ENCODE assay signal across 18 cellular contexts in genomic region chr1:20442920-20443625, GRCh38. TPM values are rescaled to one million over a fixed set of nuclear protein-coding genes. Genes with fewer than 3 reads are reported as not detected.
DNase-seq lines count a peak whose midpoint lies in the region; ATAC-seq, FAIRE-seq and TF ChIP-seq lines count a peak whose summit lies in the region.
"Had no signal": no experiment of that assay in that cellular context is flagged by ENCODE, and none has a peak within 500 bp of the region (broad histone marks: within the 10 kb centered on the region; RNA-seq: fewer than 3 reads in every experiment).

No MANE protein-coding gene starts in this region.

- H3K4me3 ChIP-seq in HepG2 (replicated peaks in 1 of 3; ENCODE audit: insufficient read depth in 1 of 3, low read depth in 2 of 3, low read length in 3 of 3) (no peak overlapping the region), right lobe of liver (no peak overlapping the region), foreskin fibroblast (ENCODE audit: low read depth in 1 of 2, low read length in 2 of 2) (no peak overlapping the region)
- H3K4me3 ChIP-seq: right atrium auricular region, transverse colon had no signal

- DNase-seq in HepG2 (ENCODE audit: low spot score) (no peak), right lobe of liver (no peak), NCI-H2171 treated with DMSO at 0.1 percent for 48 hours (lab: John Stamatoyannopoulos, UW) (peak; percentile 84), foreskin fibroblast (peak; percentile 73 to 93)
- DNase-seq: activated CD4-positive, alpha-beta T cell treated with anti-CD3 and anti-CD28 coated beads, Interleukin-2, amount 50 U/mL, for 1 hour; H9; NCI-H1105; stimulated activated naive CD4-positive, alpha-beta T cell; transverse colon had no signal

- H3K4me1 ChIP-seq in HepG2 (ENCODE audit: insufficient read depth, low read length) (peaks cover 28% of the 10 kb centered on the region), right lobe of liver (no peaks in the 10 kb centered on the region)
- H3K4me1 ChIP-seq: right atrium auricular region, transverse colon had no signal

- no peak overlapping the region for H3K27ac ChIP-seq in HepG2 (ENCODE audit: extremely low read length, insufficient read depth, low read length)
- H3K27ac ChIP-seq in right lobe of liver: no peak overlapping the region
- H3K27ac ChIP-seq: KMS-11, right atrium auricular region, transverse colon had no signal

- no peak for FAIRE-seq in HepG2 (lab: Jason Lieb, UNC)
- FAIRE-seq: frontal cortex, TTC549 had no signal

- no peak for TF ChIP-seq POLR2A in HepG2 (IDR thresholded peaks at IDR 0.05; ENCODE audit: insufficient read depth in 1 of 2, low read depth in 2 of 2, low read length in 2 of 2)
- no peak for TF ChIP-seq POLR2A in right lobe of liver (IDR thresholded peaks at IDR 0.05)

- no peak for TF ChIP-seq RAD21 in HepG2 (CRISPR knock-in tag; IDR thresholded peaks at IDR 0.05)

- intact Hi-C loops in HepG2 (cut with micrococcal nuclease; ENCODE audit: unreplicated experiment): loop anchor here (5.0 kb wide), 1 partner anchor 39 kb away; no protein-coding TSS in a partner anchor
- intact Hi-C loops in right lobe of liver (cut with DNase I): no loop called here

- no TSS peak for BruUV-seq in HepG2 (replicated peaks; lab: Mats Ljungman, UMichigan)

- WGBS in HepG2 (ENCODE audit: low lambda C conversion rate): 22% methylated on average over 5 of the region's 5 CpGs
- no CpG with 5 or more reads among the region's 5 CpGs for WGBS in right lobe of liver (ENCODE audit: insufficient coverage, low coverage, low lambda C conversion rate, missing lambda C conversion rate)

- peaks cover 1 to 5% of the 10 kb centered on the region in 2 experiments; a peak in 2 of 5 replicates for H3K27me3 ChIP-seq in HepG2 (ENCODE audit: control insufficient read depth in 1 of 2, insufficient read depth in 2 of 2, low read length in 2 of 2)
- no peaks in the 10 kb centered on the region for H3K27me3 ChIP-seq in right lobe of liver
- H3K27me3 ChIP-seq: right atrium auricular region, transverse colon had no signal

- H2AFZ ChIP-seq in HepG2 (ENCODE audit: low read length): no peak overlapping the region

- CTCF ChIA-PET in HepG2 (lab: Yijun Ruan, JAX; ENCODE audit: low intra/inter-chr PET ratio, low total read pairs): no interaction called here

- in situ Hi-C loops in HepG2 (cut with HindIII; ENCODE audit: extremely low pct_ligation_motif_present, low pct_unique_long_range_greater_than_20kb): no loop called here

- H3K79me2 ChIP-seq in HepG2 (ENCODE audit: insufficient read depth, low read length): no peaks in the 10 kb centered on the region

- H4K20me1 ChIP-seq in HepG2 (ENCODE audit: insufficient read depth, low read length): no peaks in the 10 kb centered on the region

- no peak for TF ChIP-seq EP300 in HepG2 (IDR thresholded peaks at IDR 0.05; ENCODE audit: low read depth in 2 of 2, low read length in 2 of 2)
- no peak for TF ChIP-seq EP300 in HepG2 (CRISPR knock-in tag; IDR thresholded peaks at IDR 0.05; ENCODE audit: borderline replicate concordance)

- POLR2A ChIA-PET in HepG2 (lab: Yijun Ruan, JAX): no interaction called here

- H3K9ac ChIP-seq in HepG2 (ENCODE audit: insufficient read depth, low read depth, low read length): no peak overlapping the region
- H3K9ac ChIP-seq: KMS-11 had no signal

- H3K4me2 ChIP-seq in HepG2 (ENCODE audit: low read depth, low read length): peak overlapping the region; percentile 40
- H3K4me2 ChIP-seq: KMS-11 had no signal

- no peaks in the 10 kb centered on the region for H3K9me3 ChIP-seq in HepG2 (ENCODE audit: low read length)
- no peaks in the 10 kb centered on the region for H3K9me3 ChIP-seq in right lobe of liver
- H3K9me3 ChIP-seq: right atrium auricular region, transverse colon had no signal

- peak; percentile 11; the same call in 2 of the 3 replicates for ATAC-seq in HepG2
- ATAC-seq in right lobe of liver: no peak
- no peak for ATAC-seq in HG03571 (IDR thresholded peaks at IDR 0.05; ENCODE audit: unreplicated experiment)
- no peak for ATAC-seq in HG02973 (IDR thresholded peaks at IDR 0.05; ENCODE audit: unreplicated experiment)
- ATAC-seq in HG02870 (IDR thresholded peaks at IDR 0.05; ENCODE audit: unreplicated experiment): no peak
- ATAC-seq in GM21717 (IDR thresholded peaks at IDR 0.05; ENCODE audit: unreplicated experiment): no peak
- ATAC-seq: left lobe of liver had no signal

- TF ChIP-seq CTCF in HepG2 (CRISPR knock-in tag; IDR thresholded peaks at IDR 0.05): no peak
- no peak for TF ChIP-seq CTCF in right lobe of liver (IDR thresholded peaks at IDR 0.05)
- no peak for TF ChIP-seq CTCF in foreskin fibroblast (IDR thresholded peaks at IDR 0.05; ENCODE audit: low read depth, low read length)

- H3K36me3 ChIP-seq in HepG2 (replicated peaks in 1 of 2; ENCODE audit: control insufficient read depth in 1 of 2, insufficient read depth in 2 of 2, low read length in 2 of 2): no peaks in the 10 kb centered on the region
- H3K36me3 ChIP-seq in right lobe of liver: no peaks in the 10 kb centered on the region
- H3K36me3 ChIP-seq: right atrium auricular region, transverse colon had no signal

TF ChIP-seq in HepG2, 621 proteins besides CTCF, POLR2A, EP300 and RAD21:
- no peak for TF ChIP-seq EHMT2 (IDR thresholded peaks at IDR 0.05; ENCODE audit: borderline replicate concordance, low read depth, low read length)
- TF ChIP-seq ZNF431 (CRISPR knock-in tag; IDR thresholded peaks at IDR 0.05; ENCODE audit: borderline replicate concordance, low read depth): no peak
- TF ChIP-seq ZNF350 (CRISPR knock-in tag; IDR thresholded peaks at IDR 0.05; ENCODE audit: borderline replicate concordance, low read depth): no peak
TF ChIP-seq in HepG2: peak in this region for 0.

RNA-seq across cellular contexts. Expression of gene CAMK2N1, which starts 42.9 kb away (rescaled TPM):
- 38.6 and 44.3 TPM in 2 replicates for total RNA-seq in HepG2 (2016; rRNA removed; fragmentation: Illumina TruSeq; extraction: Trizol)
- 53.6 and 65.2 TPM in 2 replicates for total RNA-seq in HepG2 (2016; cell fraction: cytosol; rRNA removed; fragmentation: Illumina TruSeq; extraction: Trizol; ENCODE audit: low read depth)
- total RNA-seq in HepG2 (2016; cell fraction: insoluble cytoplasmic fraction; rRNA removed; fragmentation: Illumina TruSeq; extraction: Trizol): 39.6 and 42.8 TPM in 2 replicates
- 110 and 117 TPM in 2 replicates for total RNA-seq in HepG2 (2016; cell fraction: membrane; rRNA removed; fragmentation: Illumina TruSeq; extraction: Trizol)
- 21.4 and 29.3 TPM in 2 replicates for total RNA-seq in HepG2 (2016; cell fraction: nucleus; rRNA removed; fragmentation: Illumina TruSeq; extraction: Trizol)
- 32.7 and 38.0 TPM in 2 replicates for polyA plus RNA-seq in HepG2 (2011; rRNA removed)
- polyA plus RNA-seq in HepG2 (2011; cell fraction: cytosol; rRNA removed): 27.0 and 40.8 TPM in 2 replicates
- polyA plus RNA-seq in HepG2 (2011; cell fraction: nucleus; rRNA removed): 23.2 and 28.1 TPM in 2 replicates
- 108 and 112 TPM in 2 replicates for polyA plus RNA-seq in HepG2 (2012)
- polyA plus RNA-seq in HepG2 (2016; cell fraction: cytosol; fragmentation: Illumina TruSeq; extraction: Trizol; ENCODE audit: low read depth): 238 and 250 TPM in 2 replicates
- polyA plus RNA-seq in HepG2 (2016; cell fraction: insoluble cytoplasmic fraction; fragmentation: Illumina TruSeq; extraction: Trizol; ENCODE audit: low read depth): 120 and 152 TPM in 2 replicates
- 340 and 368 TPM in 2 replicates for polyA plus RNA-seq in HepG2 (2016; cell fraction: membrane; fragmentation: Illumina TruSeq; extraction: Trizol; ENCODE audit: low read depth)
- polyA plus RNA-seq in HepG2 (2016; cell fraction: nucleus; fragmentation: Illumina TruSeq; extraction: Trizol; ENCODE audit: insufficient read depth, low read depth): 110 and 112 TPM in 2 replicates
- 0.12 and 20.9 TPM in 2 replicates for polyA minus RNA-seq in HepG2 (2011; rRNA and poly(A)+ RNA removed; ENCODE audit: low replicate concordance)
- polyA minus RNA-seq in HepG2 (2011; cell fraction: cytosol; rRNA and poly(A)+ RNA removed): 34.7 and 39.2 TPM in 2 replicates
- 19.4 and 21.5 TPM in 2 replicates for polyA minus RNA-seq in HepG2 (2011; cell fraction: nucleus; rRNA and poly(A)+ RNA removed)
- total RNA-seq in right lobe of liver: 10 to 100 TPM; 10.4 to 30.2 (median 20.1) TPM

Comparison
In these comparisons a context has a peak if more than half of its experiments do, and no peak if none do; other contexts are left out.
1. DNase-seq: peak in NCI-H2171 treated with DMSO at 0.1 percent for 48 hours (single experiment) and foreskin fibroblast (2 of 2); none in HepG2 (single experiment) and right lobe of liver (0 of 3).